In genomic region chr15:26261413-26261812, GRCh38 we compare ENCODE assay signal across 17 cellular contexts.
DNase-seq lines count a peak whose midpoint lies in the region; ATAC-seq and TF ChIP-seq lines count a peak whose summit lies in the region.
"Had no signal": no experiment of that assay in that cellular context is flagged by ENCODE, and none has a peak within 500 bp of the region (broad histone marks: within the 10 kb centered on the region; RNA-seq: fewer than 3 reads in every experiment).

No MANE protein-coding gene starts in this region.

- intact Hi-C loops in Right ventricle myocardium inferior (cut with DNase I) = no loop called here
- intact Hi-C loops in cardiac septum (cut with DNase I) = loop anchor here (10.0 kb wide), 4 partner anchors 67 to 747 kb away; no protein-coding TSS in a partner anchor
- intact Hi-C loops in heart right ventricle (cut with DNase I) = loop anchor here in 5 of 10 donors (5.0 to 10.0 kb wide), 4 partner anchors 77 to 757 kb away; no protein-coding TSS in a partner anchor
- intact Hi-C loops in right cardiac atrium (cut with DNase I) = loop anchor here in 3 of 4 donors (5.0 to 10.0 kb wide), 5 partner anchors 53 to 757 kb away; no protein-coding TSS in a partner anchor

- DNase-seq in Right ventricle myocardium inferior (ENCODE audit: missing footprints) = peak; percentile 73
- DNase-seq in cardiac septum (ENCODE audit: low spot score) = no peak
- peak; percentile 24 to 33 for DNase-seq in heart right ventricle
- peak; percentile 64 to 84 (median 83) for DNase-seq in right cardiac atrium
- DNase-seq in SIG-M5 treated with dmso at 0.1 percent for 504 hours (lab: John Stamatoyannopoulos, UW; ENCODE audit: unreplicated experiment) = no peak
- DNase-seq in foreskin fibroblast = no peak
- DNase-seq in GM13977 (ENCODE audit: low spot score) = no peak
- no peak for DNase-seq in glomerular visceral epithelial cell (ENCODE audit: extremely low spot score)
- DNase-seq: AML-193; Caco-2; CD8-positive, alpha-beta memory T cell; DND-41; GDM1 had no signal

- H3K4me3 ChIP-seq in heart right ventricle (peak overlapping the region in 3 of 10 donors; percentile 3 to 31 (median 18)), right cardiac atrium (ENCODE audit: low read length) (no peak overlapping the region), foreskin fibroblast (ENCODE audit: low read depth in 1 of 2, low read length in 2 of 2) (no peak overlapping the region)
- H3K4me3 ChIP-seq: BLaER1 had no signal

- no peaks in the 10 kb centered on the region for H3K36me3 ChIP-seq in heart right ventricle
- H3K36me3 ChIP-seq: BLaER1 had no signal

- H3K4me1 ChIP-seq in heart right ventricle = no peaks in the 10 kb centered on the region
- no peaks in the 10 kb centered on the region for H3K4me1 ChIP-seq in right cardiac atrium (ENCODE audit: control insufficient read depth, insufficient read depth, low read length)
- H3K4me1 ChIP-seq: BLaER1, Caco-2 had no signal

- peaks cover 0 to 2% (median 0%) of the 10 kb centered on the region in 7 donors for H3K27me3 ChIP-seq in heart right ventricle
- no peaks in the 10 kb centered on the region for H3K27me3 ChIP-seq in right cardiac atrium (ENCODE audit: control insufficient read depth, insufficient read depth)
- H3K27me3 ChIP-seq: BLaER1 had no signal

- peak overlapping the region in 8 of 10 donors; percentile 14 to 73 (median 60) for H3K27ac ChIP-seq in heart right ventricle
- H3K27ac ChIP-seq in right cardiac atrium (ENCODE audit: low read length) = peak overlapping the region; percentile 86
- H3K27ac ChIP-seq: 22Rv1, BLaER1, HL-60 had no signal

- H3K9me3 ChIP-seq in heart right ventricle = no peaks in the 10 kb centered on the region
- no peaks in the 10 kb centered on the region for H3K9me3 ChIP-seq in right cardiac atrium (ENCODE audit: control insufficient read depth, low read length)
- H3K9me3 ChIP-seq: BLaER1, Caco-2 had no signal

- no peak for TF ChIP-seq CTCF in heart right ventricle (IDR thresholded peaks at IDR 0.05)
- no peak for TF ChIP-seq CTCF in foreskin fibroblast (IDR thresholded peaks at IDR 0.05; ENCODE audit: low read depth, low read length)
- TF ChIP-seq CTCF in GM13977 (IDR thresholded peaks at IDR 0.05; ENCODE audit: extremely low read depth, insufficient read depth, missing control alignments) = no peak

- in situ Hi-C loops in GM13977 (cut with MboI; ENCODE audit: low pct_unique_long_range_greater_than_20kb, low sequenced_read_pairs, unreplicated experiment) = no loop called here

- 38 to 39% methylated on average over 5 of the region's 5 CpGs for WGBS in heart right ventricle, 2 donors
- WGBS in right cardiac atrium = 32% methylated on average over 5 of the region's 5 CpGs

- ATAC-seq in Right ventricle myocardium inferior (peak; percentile 94), heart right ventricle (peak; percentile 79 to 96 (median 88)), right cardiac atrium (peak; percentile 92 to 95)
- ATAC-seq: HCT116 had no signal

Comparison
In these comparisons a context has a peak if more than half of its experiments do, and no peak if none do; other contexts are left out.
1. DNase-seq: peak in Right ventricle myocardium inferior (single experiment), heart right ventricle (2 of 2) and right cardiac atrium (3 of 3); none in cardiac septum (single experiment), SIG-M5 treated with dmso at 0.1 percent for 504 hours (single experiment), foreskin fibroblast (0 of 2), GM13977 (single experiment) and glomerular visceral epithelial cell (single experiment).
2. Peak in every context shown above with its lines, with median percentiles within 50 percentile points of each other: ATAC-seq.